Comparison of ENCODE assay signal across 23 cellular contexts in genomic region chr5:113025596-113025995, GRCh38. TPM values are rescaled to one million over a fixed set of nuclear protein-coding genes. Genes with fewer than 3 reads are reported as not detected.
A peak's percentile ranks its signal among the peaks of the same experiment; 100 is the strongest.
DNase-seq lines count a peak whose midpoint lies in the region; ATAC-seq and TF ChIP-seq lines count a peak whose summit lies in the region.
"Had no signal": no experiment of that assay in that cellular context is flagged by ENCODE, and none has a peak within 500 bp of the region (broad histone marks: within the 10 kb centered on the region; RNA-seq: fewer than 3 reads in every experiment).

No MANE protein-coding gene starts in this region.

- DNase-seq in activated naive CD8-positive, alpha-beta T cell treated with anti-CD3 and anti-CD28 coated beads, Interleukin-2, amount 50 U/mL, for 24 hours, result no peak
- DNase-seq in CD8-positive, alpha-beta memory T cell, result no peak
- DNase-seq in left lobe of liver (ENCODE audit: low spot score) (no peak), neural crest cell (ENCODE audit: low read depth, low spot score) (no peak), NCI-H1048 (lab: John Stamatoyannopoulos, UW) (no peak)
- DNase-seq: BE2C, Calu3, DMS153, KG1, NCI-H1105, NCI-H146, NCI-H2029, NCI-H226, NCI-H510A treated with DMSO at 0.1 percent for 48 hours, NCI-H748 treated with DMSO at 0.1 percent for 48 hours, PC-9, RPMI8226, SHP77 treated with DMSO at 0.1 percent for 48 hours had no signal

- POLR2A ChIA-PET in CD8-positive, alpha-beta memory T cell (lab: Charles Lee), result interaction anchor here (0.7 kb wide), 1 partner anchor 108 kb away, joined by 5 read pairs; no protein-coding TSS in a partner anchor

- CTCF ChIA-PET in CD8-positive, alpha-beta memory T cell (lab: Charles Lee), result interaction anchor here (1.2 to 1.7 kb wide), 2 partner anchors 30 to 581 kb away, joined by 3 to 6 read pairs; no protein-coding TSS in a partner anchor

- ATAC-seq in activated naive CD8-positive, alpha-beta T cell treated with anti-CD3 and anti-CD28 coated beads, Interleukin-2, amount 50 U/mL, for 24 hours, result no peak
- ATAC-seq in left lobe of liver, result peak; percentile 12
- ATAC-seq in GM21390 (IDR thresholded peaks at IDR 0.05; ENCODE audit: unreplicated experiment), result no peak
- no peak for ATAC-seq in HG03196 (IDR thresholded peaks at IDR 0.05; ENCODE audit: unreplicated experiment)
- ATAC-seq: GM23338, HCT116 had no signal

- H3K36me3 ChIP-seq in CD8-positive, alpha-beta memory T cell (ENCODE audit: insufficient read depth, low read length), result peaks cover 5% of the 10 kb centered on the region

- H3K4me3 Mint-ChIP-seq in activated naive CD8-positive, alpha-beta T cell, result no peak overlapping the region
- no peak overlapping the region for H3K4me3 Mint-ChIP-seq in activated naive CD8-positive, alpha-beta T cell treated with anti-CD3 and anti-CD28 coated beads, Interleukin-2, amount 50 U/mL, for 24 hours
- H3K4me3 Mint-ChIP-seq in CD8-positive, alpha-beta memory T cell, result no peak overlapping the region
- no peak overlapping the region for H3K4me3 Mint-ChIP-seq in neural crest cell
- H3K4me3 Mint-ChIP-seq: GM23338 had no signal

- no peak for TF ChIP-seq CTCF in neural crest cell (conservative IDR thresholded peaks at IDR 0.05)

- no peak overlapping the region for H3K27ac ChIP-seq in CD8-positive, alpha-beta memory T cell (ENCODE audit: low read depth, low read length)
- H3K27ac ChIP-seq: PC-9 had no signal

- peak overlapping the region; percentile 22 for H3K27ac Mint-ChIP-seq in activated naive CD8-positive, alpha-beta T cell
- no peak overlapping the region for H3K27ac Mint-ChIP-seq in activated naive CD8-positive, alpha-beta T cell treated with anti-CD3 and anti-CD28 coated beads, Interleukin-2, amount 50 U/mL, for 24 hours
- H3K27ac Mint-ChIP-seq in CD8-positive, alpha-beta memory T cell, result peak overlapping the region in 7 of 8 donors; percentile 15 to 81 (median 54)
- peak overlapping the region; percentile 20 for H3K27ac Mint-ChIP-seq in neural crest cell (ENCODE audit: unreplicated experiment)
- H3K27ac Mint-ChIP-seq: GM23338 had no signal

- peaks cover 41% of the 10 kb centered on the region for H3K4me1 Mint-ChIP-seq in activated naive CD8-positive, alpha-beta T cell (ENCODE audit: low read depth)
- peaks cover 29% of the 10 kb centered on the region for H3K4me1 Mint-ChIP-seq in activated naive CD8-positive, alpha-beta T cell treated with anti-CD3 and anti-CD28 coated beads, Interleukin-2, amount 50 U/mL, for 24 hours
- H3K4me1 Mint-ChIP-seq in CD8-positive, alpha-beta memory T cell, result peaks cover 45 to 49% (median 46%) of the 10 kb centered on the region in 3 donors
- H3K4me1 Mint-ChIP-seq in neural crest cell, result no peaks in the 10 kb centered on the region

- no peak overlapping the region for H3K4me3 ChIP-seq in CD8-positive, alpha-beta memory T cell (ENCODE audit: low read length)
- H3K4me3 ChIP-seq: GM23338, PC-9 had no signal

- H3K27me3 ChIP-seq in CD8-positive, alpha-beta memory T cell (ENCODE audit: insufficient read depth, low read length, poor library complexity, severe bottlenecking), result no peaks in the 10 kb centered on the region
- H3K27me3 ChIP-seq: BE2C had no signal

- H3K4me1 ChIP-seq in CD8-positive, alpha-beta memory T cell (ENCODE audit: insufficient read depth, low read length), result peaks cover 35% of the 10 kb centered on the region
- H3K4me1 ChIP-seq: BE2C had no signal

- H3K9me3 ChIP-seq in CD8-positive, alpha-beta memory T cell (ENCODE audit: low read length), result no peaks in the 10 kb centered on the region
- H3K9me3 ChIP-seq: BE2C had no signal

- peaks cover 15% of the 10 kb centered on the region for H3K36me3 Mint-ChIP-seq in activated naive CD8-positive, alpha-beta T cell
- peaks cover 34% of the 10 kb centered on the region for H3K36me3 Mint-ChIP-seq in activated naive CD8-positive, alpha-beta T cell treated with anti-CD3 and anti-CD28 coated beads, Interleukin-2, amount 50 U/mL, for 24 hours (ENCODE audit: low read depth)
- peaks cover 14 to 54% (median 16%) of the 10 kb centered on the region in 3 donors for H3K36me3 Mint-ChIP-seq in CD8-positive, alpha-beta memory T cell
- H3K36me3 Mint-ChIP-seq in neural crest cell (ENCODE audit: low read depth), result peaks cover 35% of the 10 kb centered on the region

- no peaks in the 10 kb centered on the region for H3K9me3 Mint-ChIP-seq in activated naive CD8-positive, alpha-beta T cell (ENCODE audit: low read depth)
- no peaks in the 10 kb centered on the region for H3K9me3 Mint-ChIP-seq in activated naive CD8-positive, alpha-beta T cell treated with anti-CD3 and anti-CD28 coated beads, Interleukin-2, amount 50 U/mL, for 24 hours
- H3K9me3 Mint-ChIP-seq in CD8-positive, alpha-beta memory T cell, result no peaks in the 10 kb centered on the region
- no peaks in the 10 kb centered on the region for H3K9me3 Mint-ChIP-seq in neural crest cell
- H3K9me3 Mint-ChIP-seq: GM23338 had no signal

- no peaks in the 10 kb centered on the region for H3K27me3 Mint-ChIP-seq in activated naive CD8-positive, alpha-beta T cell
- no peaks in the 10 kb centered on the region for H3K27me3 Mint-ChIP-seq in activated naive CD8-positive, alpha-beta T cell treated with anti-CD3 and anti-CD28 coated beads, Interleukin-2, amount 50 U/mL, for 24 hours
- H3K27me3 Mint-ChIP-seq in CD8-positive, alpha-beta memory T cell, result no peaks in the 10 kb centered on the region
- no peaks in the 10 kb centered on the region for H3K27me3 Mint-ChIP-seq in neural crest cell (ENCODE audit: low read depth)

RNA-seq across cellular contexts. Expression of gene DCP2, which starts 49.0 kb away (rescaled TPM):
- 10 to 100 TPM; 54.5 to 61.5 TPM for total RNA-seq in CD8-positive, alpha-beta memory T cell
- polyA plus RNA-seq in CD8-positive, alpha-beta memory T cell, result 59.5 TPM
- 16.7 TPM for total RNA-seq in left lobe of liver
- 96.1 and 96.8 TPM in 2 replicates for total RNA-seq in neural crest cell
